ENCODE assay signal across 9 cellular contexts in genomic region chr14:64682173-64682710, GRCh38. TPM values are rescaled to one million over a fixed set of nuclear protein-coding genes. Genes with fewer than 3 reads are reported as not detected.
DNase-seq lines count a peak whose midpoint lies in the region; ATAC-seq and TF ChIP-seq lines count a peak whose summit lies in the region.
"Had no signal": no experiment of that assay in that cellular context is flagged by ENCODE, and none has a peak within 500 bp of the region (broad histone marks: within the 10 kb centered on the region; RNA-seq: fewer than 3 reads in every experiment).

No MANE protein-coding gene starts in this region.

- H3K27me3 ChIP-seq in breast epithelium = no peaks in the 10 kb centered on the region

- TF ChIP-seq CTCF in breast epithelium (IDR thresholded peaks at IDR 0.05) (no peak), retinal pigment epithelial cell (conservative IDR thresholded peaks at IDR 0.05; ENCODE audit: low read depth, low read length) (peak; percentile 24)

- no peaks in the 10 kb centered on the region for H3K36me3 Mint-ChIP-seq in T-helper 2 cell treated with Interferon-gamma antibody and Interleukin-4, amounts not matched to agents 5 μg/mL and 100 μg/mL, for 36 hours (ENCODE audit: low read depth)

- H3K4me3 ChIP-seq in breast epithelium (no peak overlapping the region), retinal pigment epithelial cell (ENCODE audit: low read length) (no peak overlapping the region)

- no peaks in the 10 kb centered on the region for H3K4me1 ChIP-seq in breast epithelium

- peak overlapping the region; percentile 60 to 83 for H3K27ac ChIP-seq in breast epithelium

- no peaks in the 10 kb centered on the region for H3K9me3 Mint-ChIP-seq in T-helper 2 cell treated with Interferon-gamma antibody and Interleukin-4, amounts not matched to agents 5 μg/mL and 100 μg/mL, for 36 hours

- H3K27ac Mint-ChIP-seq in T-helper 2 cell treated with Interferon-gamma antibody and Interleukin-4, amounts not matched to agents 5 μg/mL and 100 μg/mL, for 36 hours = no peak overlapping the region

- ATAC-seq in HG03378 (IDR thresholded peaks at IDR 0.05; ENCODE audit: unreplicated experiment) (no peak), GM21526 (IDR thresholded peaks at IDR 0.05; ENCODE audit: low FRiP score, unreplicated experiment) (no peak)

- no peak overlapping the region for H3K4me3 Mint-ChIP-seq in T-helper 2 cell treated with Interferon-gamma antibody and Interleukin-4, amounts not matched to agents 5 μg/mL and 100 μg/mL, for 36 hours

- DNase-seq in GM03348 (ENCODE audit: low spot score) (peak; percentile 87), breast epithelium (ENCODE audit: low spot score in 2 of 2) (peak in 1 of 2 donors; percentile 39), hypothalamus (lab: John Stamatoyannopoulos, UW) (peak in 46 of 51 donors; percentile 13 to 85 (median 64)), retinal pigment epithelial cell (ENCODE audit: low read depth) (peak; percentile 85), NCI-H1417 treated with DMSO at 0.1 percent for 48 hours (lab: John Stamatoyannopoulos, UW) (no peak)
- DNase-seq in T-helper 2 cell treated with Interferon-gamma antibody and Interleukin-4, amounts not matched to agents 5 μg/mL and 100 μg/mL, for 36 hours (ENCODE audit: low spot score) = no peak
- DNase-seq: activated CD4-positive, alpha-beta T cell treated with anti-CD3 and anti-CD28 coated beads, Interleukin-2, amount 50 U/mL, for 48 hours had no signal

- TF ChIP-seq POLR2A in breast epithelium (IDR thresholded peaks at IDR 0.05) = no peak

- H3K27me3 Mint-ChIP-seq in T-helper 2 cell treated with Interferon-gamma antibody and Interleukin-4, amounts not matched to agents 5 μg/mL and 100 μg/mL, for 36 hours (ENCODE audit: low read depth) = no peaks in the 10 kb centered on the region

- H3K4me1 Mint-ChIP-seq in T-helper 2 cell treated with Interferon-gamma antibody and Interleukin-4, amounts not matched to agents 5 μg/mL and 100 μg/mL, for 36 hours (ENCODE audit: low read depth) = peaks cover 9% of the 10 kb centered on the region

- intact Hi-C loops in breast epithelium (cut with DNase I; ENCODE audit: low total_unique reads) = no loop called here

- no peaks in the 10 kb centered on the region for H3K9me3 ChIP-seq in breast epithelium

- H3K36me3 ChIP-seq in breast epithelium = no peaks in the 10 kb centered on the region

RNA-seq across cellular contexts. Expression of gene PLEKHG3, which starts 22.0 kb away (rescaled TPM):
- total RNA-seq in breast epithelium = 10 to 100 TPM; 18.7 to 31.5 (median 30.3) TPM

Comparison
In these comparisons a context has a peak if more than half of its experiments do, and no peak if none do; other contexts are left out.
1. DNase-seq: peak in GM03348 (single experiment), hypothalamus (46 of 51) and retinal pigment epithelial cell (single experiment); none in NCI-H1417 treated with DMSO at 0.1 percent for 48 hours (single experiment) and T-helper 2 cell treated with Interferon-gamma antibody and Interleukin-4, amounts not matched to agents 5 μg/mL and 100 μg/mL, for 36 hours (single experiment).